In the genomic region with DNA sequence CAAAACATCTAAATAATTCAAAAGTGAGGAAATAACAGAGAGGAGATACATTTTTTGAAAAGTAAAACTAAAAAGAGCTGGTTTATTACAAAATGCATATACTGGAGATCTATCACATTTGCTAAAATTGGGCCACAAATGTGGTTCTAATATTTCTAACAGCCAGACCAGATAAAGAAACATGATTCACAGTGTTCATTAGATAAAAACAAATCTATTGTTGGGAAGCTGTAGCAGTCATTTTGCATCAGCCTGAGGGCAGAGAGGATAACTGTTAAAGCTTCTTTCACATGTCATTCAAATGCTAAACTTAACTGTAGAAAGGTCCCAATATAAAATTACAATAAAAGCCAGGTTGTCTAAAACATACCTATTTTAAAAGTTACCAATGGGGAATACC, we compare ENCODE assay signal across 21 cellular contexts.
"Had no signal": no experiment of that assay in that cellular context is flagged by ENCODE, and none has a peak within 500 bp of the region (broad histone marks: within the 10 kb centered on the region; RNA-seq: fewer than 3 reads in every experiment).

No MANE protein-coding gene starts in this region.

- H3K4me2 ChIP-seq: hepatocyte had no signal

- H3K36me3 ChIP-seq: esophagus muscularis mucosa, left ventricle myocardium inferior, neutrophil had no signal

- FAIRE-seq: colon, kidney, small intestine, urothelium cell line had no signal

- DNase-seq: effector memory CD8-positive, alpha-beta T cell; foreskin fibroblast; kidney; left cardiac atrium; left ventricle myocardium inferior; mesenchymal stem cell; naive thymus-derived CD4-positive, alpha-beta T cell; nephron progenitor cell; posterior cingulate gyrus; small intestine; stimulated activated CD4-positive, alpha-beta T cell treated with anti-CD3 and anti-CD28 coated beads, Interleukin-12 subunit alpha, Interleukin-12 subunit beta, amount 100 ng/mL, for 4 hours; stimulated activated CD4-positive, alpha-beta T cell treated with anti-CD3 and anti-CD28 coated beads, Interleukin-2, amount 100 ng/mL, for 48 hours; stimulated activated naive CD4-positive, alpha-beta T cell treated with Interleukin-2 at 50 U/mL for 16 hours; trophoblast cell had no signal

- ATAC-seq: effector memory CD8-positive, alpha-beta T cell; left cardiac atrium; naive thymus-derived CD4-positive, alpha-beta T cell had no signal

- H3K27ac ChIP-seq: epithelial cell of prostate, esophagus muscularis mucosa, hepatocyte, left ventricle myocardium inferior, neutrophil had no signal

- H3K27me3 ChIP-seq: esophagus muscularis mucosa, hepatocyte, neutrophil had no signal

- H3K4me1 ChIP-seq: esophagus muscularis mucosa, left ventricle myocardium inferior had no signal

- H3K4me3 ChIP-seq: esophagus muscularis mucosa, hepatocyte, left ventricle myocardium inferior, lung had no signal

- H3K9me3 ChIP-seq: esophagus muscularis mucosa, neutrophil had no signal
